In genomic region chr2:163528640-163529217, GRCh38 we compare ENCODE assay signal across 20 cellular contexts.
"Had no signal": no experiment of that assay in that cellular context is flagged by ENCODE, and none has a peak within 500 bp of the region (broad histone marks: within the 10 kb centered on the region; RNA-seq: fewer than 3 reads in every experiment).

No MANE protein-coding gene starts in this region.

- H3K4me3 ChIP-seq: dorsolateral prefrontal cortex, gastrocnemius medialis, heart left ventricle, tibial artery had no signal

- H3K27ac ChIP-seq: dorsolateral prefrontal cortex, gastrocnemius medialis, heart left ventricle, neutrophil, parathyroid adenoma, tibial artery had no signal

- H3K9me3 ChIP-seq: gastrocnemius medialis, neutrophil had no signal

- H3K36me3 Mint-ChIP-seq: stimulated activated naive B cell treated with anti-CD40 and anti-IgM and Interleukin-4, amounts not matched to agents 10 μg/mL and 1 μg/mL and 100 μg/mL, for 72 hours had no signal

- ATAC-seq: activated CD8-positive, alpha-beta T cell treated with anti-CD3 and anti-CD28 coated beads, Interleukin-2, amount 10 ng/mL, durations not matched to agents 7 days and 5 days; activated naive CD4-positive, alpha-beta T cell treated with anti-CD3 and anti-CD28 coated beads, Interleukin-2, amount 50 U/mL, for 72 hours; gastrocnemius medialis; heart left ventricle; left ventricle myocardium superior; natural killer cell; stimulated activated naive B cell treated with anti-CD40 and anti-IgM and Interleukin-4, amounts not matched to agents 10 μg/mL and 1 μg/mL and 100 μg/mL, for 72 hours had no signal

- H3K4me1 ChIP-seq: gastrocnemius medialis, heart left ventricle, parathyroid adenoma, tibial artery had no signal

- DNase-seq: activated CD4-positive, alpha-beta T cell treated with anti-CD3 and anti-CD28 coated beads for 4 hours; activated CD8-positive, alpha-beta memory T cell treated with anti-CD3 and anti-CD28 coated beads, Interleukin-2, amount 50 U/mL, for 4 hours; activated CD8-positive, alpha-beta T cell treated with anti-CD3 and anti-CD28 coated beads, Interleukin-2, amount 10 ng/mL, durations not matched to agents 7 days and 5 days; activated gamma-delta T cell; activated T-cell treated with anti-CD3 and anti-CD28 coated beads, Interleukin-2, amount 50 U/mL, for 48 hours; dorsolateral prefrontal cortex; endodermal cell; erythroblast; gastrocnemius medialis; heart left ventricle; left ventricle myocardium superior; mesendoderm; natural killer cell; retina; stimulated activated CD4-positive, alpha-beta T cell treated with anti-CD3 and anti-CD28 coated beads, Interleukin-4, amount 100 ng/mL, for 1 hour; stimulated activated naive B cell treated with anti-CD40 and anti-IgM and Interleukin-4, amounts not matched to agents 10 μg/mL and 1 μg/mL and 100 μg/mL, for 72 hours; tibial artery had no signal

- H3K36me3 ChIP-seq: gastrocnemius medialis, heart left ventricle, neutrophil, tibial artery had no signal

- H3K27ac Mint-ChIP-seq: activated CD8-positive, alpha-beta T cell treated with anti-CD3 and anti-CD28 coated beads, Interleukin-2, amount 10 ng/mL, durations not matched to agents 7 days and 5 days; activated naive CD4-positive, alpha-beta T cell treated with anti-CD3 and anti-CD28 coated beads, Interleukin-2, amount 50 U/mL, for 72 hours; endodermal cell; natural killer cell; stimulated activated naive B cell treated with anti-CD40 and anti-IgM and Interleukin-4, amounts not matched to agents 10 μg/mL and 1 μg/mL and 100 μg/mL, for 72 hours had no signal

- H3K4me1 Mint-ChIP-seq: endodermal cell, natural killer cell had no signal

- H3K4me3 Mint-ChIP-seq: activated CD8-positive, alpha-beta T cell treated with anti-CD3 and anti-CD28 coated beads, Interleukin-2, amount 10 ng/mL, durations not matched to agents 7 days and 5 days; endodermal cell; natural killer cell; stimulated activated naive B cell treated with anti-CD40 and anti-IgM and Interleukin-4, amounts not matched to agents 10 μg/mL and 1 μg/mL and 100 μg/mL, for 72 hours had no signal
